ENCODE assay signal across 3 cellular contexts in genomic region chr19:5326986-5327623, GRCh38.
TF ChIP-seq lines count a peak whose summit lies in the region.

No MANE protein-coding gene starts in this region.

TF ChIP-seq in GM23338, 12 proteins besides CTCF, POLR2A, EP300 and RAD21 (continues in another document):
- no peak for TF ChIP-seq ZNF331 (CRISPR knock-in tag; IDR thresholded peaks at IDR 0.05; ENCODE audit: low read depth)
- no peak for TF ChIP-seq ZNF462 (CRISPR knock-in tag; IDR thresholded peaks at IDR 0.05)
- TF ChIP-seq ZNF114 (CRISPR knock-in tag; IDR thresholded peaks at IDR 0.05): no peak
- no peak for TF ChIP-seq CREB1 (CRISPR knock-in tag; IDR thresholded peaks at IDR 0.05; ENCODE audit: low read depth)
- no peak for TF ChIP-seq EZH2phosphoT487 (IDR thresholded peaks at IDR 0.05; ENCODE audit: unreplicated experiment)
- TF ChIP-seq EZH2 (IDR thresholded peaks at IDR 0.05; ENCODE audit: low read depth, unreplicated experiment): no peak
- no peak for TF ChIP-seq NANOG (IDR thresholded peaks at IDR 0.05; ENCODE audit: borderline replicate concordance)
- TF ChIP-seq STAT1 (IDR thresholded peaks at IDR 0.05; ENCODE audit: unreplicated experiment): no peak

TF ChIP-seq in H1, 55 proteins besides CTCF, POLR2A, EP300 and RAD21:
- TF ChIP-seq KDM1A (IDR thresholded peaks at IDR 0.05; ENCODE audit: borderline replicate concordance, low read length): no peak; the same call in 1 of the 2 replicates
- TF ChIP-seq USF2 (IDR thresholded peaks at IDR 0.05; ENCODE audit: low read length): no peak
- TF ChIP-seq CHD1 (IDR thresholded peaks at IDR 0.05; ENCODE audit: low read depth, low read length): no peak
- no peak for TF ChIP-seq CBX5 (IDR thresholded peaks at IDR 0.05; ENCODE audit: low read depth, low read length)
- TF ChIP-seq GTF2F1 (IDR thresholded peaks at IDR 0.05; ENCODE audit: borderline replicate concordance, low read depth, low read length): no peak
- TF ChIP-seq BACH1 (IDR thresholded peaks at IDR 0.05; ENCODE audit: low read length): no peak
- TF ChIP-seq TEAD4 (IDR thresholded peaks at IDR 0.05; ENCODE audit: low read depth, low read length): no peak
- no peak for TF ChIP-seq CREB1 (IDR thresholded peaks at IDR 0.05)
- no peak for TF ChIP-seq KDM5A (IDR thresholded peaks at IDR 0.05; ENCODE audit: low read length)
- no peak for TF ChIP-seq CBX8 (IDR thresholded peaks at IDR 0.05; ENCODE audit: borderline replicate concordance, low read depth, low read length)
- no peak for TF ChIP-seq JUN (IDR thresholded peaks at IDR 0.05; ENCODE audit: low read depth, low read length)

TF ChIP-seq in HEK293T, 16 proteins besides CTCF, POLR2A, EP300 and RAD21:
- no peak for TF ChIP-seq PKNOX1 (IDR thresholded peaks at IDR 0.05)
- TF ChIP-seq NFRKB (IDR thresholded peaks at IDR 0.05): no peak
- no peak for TF ChIP-seq ZNF384 (IDR thresholded peaks at IDR 0.05)
- TF ChIP-seq SP1 (IDR thresholded peaks at IDR 0.05): no peak
- no peak for TF ChIP-seq ELF4 (IDR thresholded peaks at IDR 0.05)
- TF ChIP-seq SUZ12 (IDR thresholded peaks at IDR 0.05): no peak
- no peak for TF ChIP-seq L3MBTL2 (conservative IDR thresholded peaks at IDR 0.05)
- no peak for TF ChIP-seq FOXM1 (IDR thresholded peaks at IDR 0.05; ENCODE audit: borderline replicate concordance)
- TF ChIP-seq CTBP1 (IDR thresholded peaks at IDR 0.05; ENCODE audit: borderline replicate concordance): no peak
- TF ChIP-seq LEF1 (IDR thresholded peaks at IDR 0.05; ENCODE audit: borderline replicate concordance): no peak
